Comparison of ENCODE assay signal across 18 cellular contexts in the genomic region with DNA sequence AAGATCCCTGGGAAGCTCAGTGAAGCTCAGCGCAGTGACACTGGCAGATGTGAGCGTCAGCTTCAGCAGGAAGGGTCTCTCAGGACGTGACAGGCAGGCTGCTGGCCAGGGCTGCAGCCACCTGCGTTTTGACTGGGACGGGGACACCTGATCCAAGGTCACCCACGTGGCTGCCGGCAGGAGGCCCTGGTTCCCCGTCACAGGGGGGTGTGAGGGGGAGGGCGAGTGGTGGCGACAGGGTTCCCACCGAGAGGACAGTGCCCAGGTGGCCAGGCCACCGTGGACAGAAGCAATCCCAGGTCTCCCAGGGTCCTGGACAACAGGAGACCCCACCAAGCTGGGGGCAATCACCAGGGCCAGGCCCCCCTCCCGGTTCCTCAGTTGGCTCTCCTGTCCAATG. TPM values are rescaled to one million over a fixed set of nuclear protein-coding genes. Genes with fewer than 3 reads are reported as not detected.
"Had no signal": no experiment of that assay in that cellular context is flagged by ENCODE, and none has a peak within 500 bp of the region (broad histone marks: within the 10 kb centered on the region; RNA-seq: fewer than 3 reads in every experiment).

No MANE protein-coding gene starts in this region.

RNA-seq across cellular contexts. Expression of gene TPSAB1, which starts 3.4 kb away (rescaled TPM):
- total RNA-seq: activated B cell treated with CpG ODN at 0.5 μM for 24 hours; activated CD4-positive, alpha-beta memory T cell treated with anti-CD3 and anti-CD28 coated beads for 36 hours; activated CD4-positive, alpha-beta T cell treated with anti-CD3 and anti-CD28 coated beads, Interleukin-2, amount 10 ng/mL, durations not matched to agents 24 days and 14 days; activated CD8-positive, alpha-beta memory T cell treated with anti-CD3 and anti-CD28 coated beads for 36 hours; activated CD8-positive, alpha-beta T cell treated with anti-CD3 and anti-CD28 coated beads for 36 hours; activated naive CD4-positive, alpha-beta T cell treated with anti-CD3 and anti-CD28 coated beads for 36 hours; activated naive CD8-positive, alpha-beta T cell treated with anti-CD3 and anti-CD28 coated beads for 36 hours; activated T-helper 2 cell treated with anti-CD3 and anti-CD28 coated beads, Interferon-gamma antibody, Interleukin-2, Interleukin-4, amounts not matched to agents 10 μg/mL and 5 μg/mL and 100 μg/mL, durations not matched to agents 14 hours and 24 hours and 36 hours; astrocyte; T-helper 1 cell treated with Interleukin-12 subunit alpha and Interleukin-12 subunit beta and Interleukin-4 antibody, amounts not matched to agents 30 ng/mL and 1 ng/mL, for 36 hours; T-helper 17 cell; T-helper 2 cell treated with Interferon-gamma antibody and Interleukin-4, amounts not matched to agents 100 ng/mL and 5 ng/mL, for 36 hours had no signal

RNA-seq across cellular contexts. Expression of gene TPSD1, which starts 12.0 kb away (rescaled TPM):
- total RNA-seq: activated B cell treated with CpG ODN at 0.5 μM for 24 hours; activated CD4-positive, alpha-beta memory T cell treated with anti-CD3 and anti-CD28 coated beads for 36 hours; activated CD4-positive, alpha-beta T cell treated with anti-CD3 and anti-CD28 coated beads, Interleukin-2, amount 10 ng/mL, durations not matched to agents 24 days and 14 days; activated CD8-positive, alpha-beta memory T cell treated with anti-CD3 and anti-CD28 coated beads for 36 hours; activated CD8-positive, alpha-beta T cell treated with anti-CD3 and anti-CD28 coated beads for 36 hours; activated naive CD4-positive, alpha-beta T cell treated with anti-CD3 and anti-CD28 coated beads for 36 hours; activated naive CD4-positive, alpha-beta T cell treated with anti-CD3 and anti-CD28 coated beads, Interleukin-2, amount 50 U/mL, for 72 hours; activated naive CD8-positive, alpha-beta T cell treated with anti-CD3 and anti-CD28 coated beads for 36 hours; activated T-helper 2 cell treated with anti-CD3 and anti-CD28 coated beads, Interferon-gamma antibody, Interleukin-2, Interleukin-4, amounts not matched to agents 10 μg/mL and 5 μg/mL and 100 μg/mL, durations not matched to agents 14 hours and 24 hours and 36 hours; adrenal gland; aorta; astrocyte; cardiac septum; T-helper 1 cell treated with Interleukin-12 subunit alpha and Interleukin-12 subunit beta and Interleukin-4 antibody, amounts not matched to agents 30 ng/mL and 1 ng/mL, for 36 hours; T-helper 17 cell; T-helper 2 cell treated with Interferon-gamma antibody and Interleukin-4, amounts not matched to agents 100 ng/mL and 5 ng/mL, for 36 hours had no signal

RNA-seq across cellular contexts. Expression of gene TPSB2, which starts 13.9 kb away (rescaled TPM):
- total RNA-seq: activated B cell treated with CpG ODN at 0.5 μM for 24 hours; activated CD4-positive, alpha-beta memory T cell treated with anti-CD3 and anti-CD28 coated beads for 36 hours; activated CD4-positive, alpha-beta T cell treated with anti-CD3 and anti-CD28 coated beads, Interleukin-2, amount 10 ng/mL, durations not matched to agents 24 days and 14 days; activated CD8-positive, alpha-beta memory T cell treated with anti-CD3 and anti-CD28 coated beads for 36 hours; activated CD8-positive, alpha-beta T cell treated with anti-CD3 and anti-CD28 coated beads for 36 hours; activated naive CD4-positive, alpha-beta T cell treated with anti-CD3 and anti-CD28 coated beads for 36 hours; activated naive CD8-positive, alpha-beta T cell treated with anti-CD3 and anti-CD28 coated beads for 36 hours; activated T-helper 2 cell treated with anti-CD3 and anti-CD28 coated beads, Interferon-gamma antibody, Interleukin-2, Interleukin-4, amounts not matched to agents 10 μg/mL and 5 μg/mL and 100 μg/mL, durations not matched to agents 14 hours and 24 hours and 36 hours; astrocyte; T-helper 1 cell treated with Interleukin-12 subunit alpha and Interleukin-12 subunit beta and Interleukin-4 antibody, amounts not matched to agents 30 ng/mL and 1 ng/mL, for 36 hours; T-helper 17 cell; T-helper 2 cell treated with Interferon-gamma antibody and Interleukin-4, amounts not matched to agents 100 ng/mL and 5 ng/mL, for 36 hours had no signal

RNA-seq across cellular contexts. Expression of gene TPSG1, which starts 18.8 kb away (rescaled TPM):
- total RNA-seq: activated B cell treated with CpG ODN at 0.5 μM for 24 hours; activated CD4-positive, alpha-beta memory T cell treated with anti-CD3 and anti-CD28 coated beads for 36 hours; activated CD4-positive, alpha-beta T cell treated with anti-CD3 and anti-CD28 coated beads, Interleukin-2, amount 10 ng/mL, durations not matched to agents 24 days and 14 days; activated CD8-positive, alpha-beta memory T cell treated with anti-CD3 and anti-CD28 coated beads for 36 hours; activated CD8-positive, alpha-beta T cell treated with anti-CD3 and anti-CD28 coated beads for 36 hours; activated naive CD4-positive, alpha-beta T cell treated with anti-CD3 and anti-CD28 coated beads for 36 hours; activated naive CD4-positive, alpha-beta T cell treated with anti-CD3 and anti-CD28 coated beads, Interleukin-2, amount 50 U/mL, for 72 hours; activated naive CD8-positive, alpha-beta T cell treated with anti-CD3 and anti-CD28 coated beads for 36 hours; activated T-helper 2 cell treated with anti-CD3 and anti-CD28 coated beads, Interferon-gamma antibody, Interleukin-2, Interleukin-4, amounts not matched to agents 10 μg/mL and 5 μg/mL and 100 μg/mL, durations not matched to agents 14 hours and 24 hours and 36 hours; astrocyte; body of pancreas; cardiac septum; T-cell; T-helper 1 cell treated with Interleukin-12 subunit alpha and Interleukin-12 subunit beta and Interleukin-4 antibody, amounts not matched to agents 30 ng/mL and 1 ng/mL, for 36 hours; T-helper 17 cell; T-helper 2 cell treated with Interferon-gamma antibody and Interleukin-4, amounts not matched to agents 100 ng/mL and 5 ng/mL, for 36 hours had no signal
